Comparison of ENCODE assay signal across 1 cellular context in genomic region chr18:25168011-25168410, GRCh38.
TF ChIP-seq lines count a peak whose summit lies in the region.

No MANE protein-coding gene starts in this region.

TF ChIP-seq in GM23338, 12 proteins besides CTCF, POLR2A, EP300 and RAD21:
- TF ChIP-seq, protein P1, sequence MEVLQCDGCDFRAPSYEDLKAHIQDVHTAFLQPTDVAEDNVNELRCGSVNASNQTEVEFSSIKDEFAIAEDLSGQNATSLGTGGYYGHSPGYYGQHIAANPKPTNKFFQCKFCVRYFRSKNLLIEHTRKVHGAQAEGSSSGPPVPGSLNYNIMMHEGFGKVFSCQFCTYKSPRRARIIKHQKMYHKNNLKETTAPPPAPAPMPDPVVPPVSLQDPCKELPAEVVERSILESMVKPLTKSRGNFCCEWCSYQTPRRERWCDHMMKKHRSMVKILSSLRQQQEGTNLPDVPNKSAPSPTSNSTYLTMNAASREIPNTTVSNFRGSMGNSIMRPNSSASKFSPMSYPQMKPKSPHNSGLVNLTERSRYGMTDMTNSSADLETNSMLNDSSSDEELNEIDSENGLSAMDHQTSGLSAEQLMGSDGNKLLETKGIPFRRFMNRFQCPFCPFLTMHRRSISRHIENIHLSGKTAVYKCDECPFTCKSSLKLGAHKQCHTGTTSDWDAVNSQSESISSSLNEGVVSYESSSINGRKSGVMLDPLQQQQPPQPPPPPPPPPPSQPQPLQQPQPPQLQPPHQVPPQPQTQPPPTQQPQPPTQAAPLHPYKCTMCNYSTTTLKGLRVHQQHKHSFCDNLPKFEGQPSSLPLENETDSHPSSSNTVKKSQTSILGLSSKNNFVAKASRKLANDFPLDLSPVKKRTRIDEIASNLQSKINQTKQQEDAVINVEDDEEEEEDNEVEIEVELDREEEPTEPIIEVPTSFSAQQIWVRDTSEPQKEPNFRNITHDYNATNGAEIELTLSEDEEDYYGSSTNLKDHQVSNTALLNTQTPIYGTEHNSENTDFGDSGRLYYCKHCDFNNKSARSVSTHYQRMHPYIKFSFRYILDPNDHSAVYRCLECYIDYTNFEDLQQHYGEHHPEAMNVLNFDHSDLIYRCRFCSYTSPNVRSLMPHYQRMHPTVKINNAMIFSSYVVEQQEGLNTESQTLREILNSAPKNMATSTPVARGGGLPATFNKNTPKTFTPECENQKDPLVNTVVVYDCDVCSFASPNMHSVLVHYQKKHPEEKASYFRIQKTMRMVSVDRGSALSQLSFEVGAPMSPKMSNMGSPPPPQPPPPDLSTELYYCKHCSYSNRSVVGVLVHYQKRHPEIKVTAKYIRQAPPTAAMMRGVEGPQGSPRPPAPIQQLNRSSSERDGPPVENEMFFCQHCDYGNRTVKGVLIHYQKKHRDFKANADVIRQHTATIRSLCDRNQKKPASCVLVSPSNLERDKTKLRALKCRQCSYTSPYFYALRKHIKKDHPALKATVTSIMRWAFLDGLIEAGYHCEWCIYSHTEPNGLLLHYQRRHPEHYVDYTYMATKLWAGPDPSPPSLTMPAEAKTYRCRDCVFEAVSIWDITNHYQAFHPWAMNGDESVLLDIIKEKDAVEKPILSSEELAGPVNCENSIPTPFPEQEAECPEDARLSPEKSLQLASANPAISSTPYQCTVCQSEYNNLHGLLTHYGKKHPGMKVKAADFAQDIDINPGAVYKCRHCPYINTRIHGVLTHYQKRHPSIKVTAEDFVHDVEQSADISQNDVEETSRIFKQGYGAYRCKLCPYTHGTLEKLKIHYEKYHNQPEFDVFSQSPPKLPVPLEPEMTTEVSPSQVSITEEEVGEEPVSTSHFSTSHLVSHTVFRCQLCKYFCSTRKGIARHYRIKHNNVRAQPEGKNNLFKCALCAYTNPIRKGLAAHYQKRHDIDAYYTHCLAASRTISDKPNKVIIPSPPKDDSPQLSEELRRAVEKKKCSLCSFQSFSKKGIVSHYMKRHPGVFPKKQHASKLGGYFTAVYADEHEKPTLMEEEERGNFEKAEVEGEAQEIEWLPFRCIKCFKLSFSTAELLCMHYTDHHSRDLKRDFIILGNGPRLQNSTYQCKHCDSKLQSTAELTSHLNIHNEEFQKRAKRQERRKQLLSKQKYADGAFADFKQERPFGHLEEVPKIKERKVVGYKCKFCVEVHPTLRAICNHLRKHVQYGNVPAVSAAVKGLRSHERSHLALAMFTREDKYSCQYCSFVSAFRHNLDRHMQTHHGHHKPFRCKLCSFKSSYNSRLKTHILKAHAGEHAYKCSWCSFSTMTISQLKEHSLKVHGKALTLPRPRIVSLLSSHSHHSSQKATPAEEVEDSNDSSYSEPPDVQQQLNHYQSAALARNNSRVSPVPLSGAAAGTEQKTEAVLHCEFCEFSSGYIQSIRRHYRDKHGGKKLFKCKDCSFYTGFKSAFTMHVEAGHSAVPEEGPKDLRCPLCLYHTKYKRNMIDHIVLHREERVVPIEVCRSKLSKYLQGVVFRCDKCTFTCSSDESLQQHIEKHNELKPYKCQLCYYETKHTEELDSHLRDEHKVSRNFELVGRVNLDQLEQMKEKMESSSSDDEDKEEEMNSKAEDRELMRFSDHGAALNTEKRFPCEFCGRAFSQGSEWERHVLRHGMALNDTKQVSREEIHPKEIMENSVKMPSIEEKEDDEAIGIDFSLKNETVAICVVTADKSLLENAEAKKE (CRISPR knock-in tag; IDR thresholded peaks at IDR 0.05): no peak
- TF ChIP-seq, protein P2, sequence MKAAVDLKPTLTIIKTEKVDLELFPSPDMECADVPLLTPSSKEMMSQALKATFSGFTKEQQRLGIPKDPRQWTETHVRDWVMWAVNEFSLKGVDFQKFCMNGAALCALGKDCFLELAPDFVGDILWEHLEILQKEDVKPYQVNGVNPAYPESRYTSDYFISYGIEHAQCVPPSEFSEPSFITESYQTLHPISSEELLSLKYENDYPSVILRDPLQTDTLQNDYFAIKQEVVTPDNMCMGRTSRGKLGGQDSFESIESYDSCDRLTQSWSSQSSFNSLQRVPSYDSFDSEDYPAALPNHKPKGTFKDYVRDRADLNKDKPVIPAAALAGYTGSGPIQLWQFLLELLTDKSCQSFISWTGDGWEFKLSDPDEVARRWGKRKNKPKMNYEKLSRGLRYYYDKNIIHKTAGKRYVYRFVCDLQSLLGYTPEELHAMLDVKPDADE (IDR thresholded peaks at IDR 0.05): no peak
- TF ChIP-seq REST (IDR thresholded peaks at IDR 0.05; ENCODE audit: unreplicated experiment): no peak
